In the genomic region with DNA sequence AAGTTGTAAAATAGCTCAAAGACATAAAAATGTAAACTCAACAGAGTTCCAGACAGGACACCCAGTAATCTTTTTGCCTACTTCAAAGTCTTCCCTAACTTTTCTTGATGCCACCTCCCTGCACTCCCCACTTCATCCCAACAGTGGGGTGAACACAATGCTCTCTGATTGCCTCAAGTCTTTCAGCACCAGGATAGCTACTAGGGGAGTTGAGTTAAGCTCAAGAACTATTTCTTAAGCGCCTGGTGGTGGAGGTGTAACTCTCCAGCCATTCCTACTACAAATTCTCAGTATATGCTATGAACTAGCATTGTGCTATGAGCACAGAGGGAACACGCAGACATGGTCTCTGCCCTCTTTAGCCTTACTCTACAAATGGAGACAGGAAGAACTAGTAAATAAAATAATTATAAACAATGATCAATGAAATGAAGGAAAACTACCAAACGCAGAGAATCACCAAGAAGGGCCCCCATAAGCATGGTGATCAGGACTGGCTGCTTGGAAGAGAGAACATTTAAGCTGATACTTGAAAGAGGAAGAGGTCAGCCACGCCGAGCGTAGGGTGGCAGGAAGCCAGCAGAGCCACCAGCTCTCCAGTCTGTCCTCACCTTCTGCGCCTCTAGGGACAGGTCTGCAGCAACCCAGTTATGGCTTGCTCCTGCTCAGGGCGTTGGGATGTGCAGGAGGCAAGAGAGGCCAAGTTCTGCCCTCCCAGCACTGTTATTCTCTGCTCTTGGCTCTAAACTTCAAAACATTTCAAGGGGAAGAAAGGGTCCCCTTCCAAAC, we compare ENCODE assay signal across 11 cellular contexts. TPM values are rescaled to one million over a fixed set of nuclear protein-coding genes. Genes with fewer than 3 reads are reported as not detected.
DNase-seq lines count a peak whose midpoint lies in the region; ATAC-seq and TF ChIP-seq lines count a peak whose summit lies in the region.
"Had no signal": no experiment of that assay in that cellular context is flagged by ENCODE, and none has a peak within 500 bp of the region (broad histone marks: within the 10 kb centered on the region; RNA-seq: fewer than 3 reads in every experiment).

No MANE protein-coding gene starts in this region.

- no peaks in the 10 kb centered on the region for H3K27me3 ChIP-seq in cardiac muscle cell
- no peaks in the 10 kb centered on the region for H3K27me3 ChIP-seq in heart left ventricle
- H3K27me3 ChIP-seq: ascending aorta had no signal

- TF ChIP-seq POLR2A in heart left ventricle (IDR thresholded peaks at IDR 0.05) = no peak

- H3K9me3 ChIP-seq in cardiac muscle cell (ENCODE audit: low read depth) = no peaks in the 10 kb centered on the region
- no peaks in the 10 kb centered on the region for H3K9me3 ChIP-seq in heart left ventricle
- H3K9me3 ChIP-seq: ascending aorta had no signal

- H3K4me3 Mint-ChIP-seq in stimulated activated memory B cell treated with anti-CD40 and anti-IgM and Interleukin-4, amounts not matched to agents 10 μg/mL and 1 μg/mL and 100 μg/mL, for 72 hours = no peak overlapping the region
- H3K4me3 Mint-ChIP-seq: activated CD4-positive, alpha-beta T cell treated with anti-CD3 and anti-CD28 coated beads, Interleukin-2, amount 10 ng/mL, durations not matched to agents 24 days and 14 days had no signal

- DNase-seq in cardiac muscle cell (ENCODE audit: low read depth in 1 of 2, low spot score in 1 of 2) (peak; percentile 5 to 15), heart left ventricle (no peak), OCI-M1 (lab: John Stamatoyannopoulos, UW) (peak; percentile 68), SW480 (ENCODE audit: low spot score) (no peak), cerebellar nuclear complex (lab: John Stamatoyannopoulos, UW) (no peak)
- no peak for DNase-seq in activated CD4-positive, alpha-beta T cell treated with anti-CD3 and anti-CD28 coated beads, Interleukin-2, amount 50 U/mL, for 4 hours
- DNase-seq: activated CD4-positive, alpha-beta T cell treated with anti-CD3 and anti-CD28 coated beads, Interleukin-2, amount 10 ng/mL, durations not matched to agents 24 days and 14 days had no signal

- intact Hi-C loops in heart left ventricle (cut with DNase I) = no loop called here

- 52 to 57% (median 53%) methylated on average over 8 of the region's 8 CpGs for WGBS in heart left ventricle, 4 donors

- no peak for ATAC-seq in heart left ventricle
- ATAC-seq in HG02884 (IDR thresholded peaks at IDR 0.05; ENCODE audit: unreplicated experiment) = peak; percentile 58
- peak; percentile 71 for ATAC-seq in stimulated activated memory B cell treated with anti-CD40 and anti-IgM and Interleukin-4, amounts not matched to agents 10 μg/mL and 1 μg/mL and 100 μg/mL, for 72 hours

- peaks cover 18% of the 10 kb centered on the region for H3K27me3 Mint-ChIP-seq in stimulated activated memory B cell treated with anti-CD40 and anti-IgM and Interleukin-4, amounts not matched to agents 10 μg/mL and 1 μg/mL and 100 μg/mL, for 72 hours

- H3K4me1 ChIP-seq in cardiac muscle cell (ENCODE audit: low read depth) (no peaks in the 10 kb centered on the region), heart left ventricle (peaks cover 0 to 6% (median 0%) of the 10 kb centered on the region in 12 donors)
- H3K4me1 ChIP-seq: ascending aorta had no signal

- TF ChIP-seq CTCF in cardiac muscle cell (IDR thresholded peaks at IDR 0.05; ENCODE audit: low read depth, low read length) (no peak), heart left ventricle (IDR thresholded peaks at IDR 0.05) (no peak)

- H3K27ac Mint-ChIP-seq in stimulated activated memory B cell treated with anti-CD40 and anti-IgM and Interleukin-4, amounts not matched to agents 10 μg/mL and 1 μg/mL and 100 μg/mL, for 72 hours = no peak overlapping the region
- H3K27ac Mint-ChIP-seq: activated CD4-positive, alpha-beta T cell treated with anti-CD3 and anti-CD28 coated beads, Interleukin-2, amount 10 ng/mL, durations not matched to agents 24 days and 14 days had no signal

- H3K4me3 ChIP-seq in cardiac muscle cell = no peak overlapping the region
- H3K4me3 ChIP-seq in heart left ventricle = no peak overlapping the region
- H3K4me3 ChIP-seq: ascending aorta had no signal

- H3K9me3 Mint-ChIP-seq in stimulated activated memory B cell treated with anti-CD40 and anti-IgM and Interleukin-4, amounts not matched to agents 10 μg/mL and 1 μg/mL and 100 μg/mL, for 72 hours = no peaks in the 10 kb centered on the region
- H3K9me3 Mint-ChIP-seq: activated CD4-positive, alpha-beta T cell treated with anti-CD3 and anti-CD28 coated beads, Interleukin-2, amount 10 ng/mL, durations not matched to agents 24 days and 14 days had no signal

- H3K36me3 Mint-ChIP-seq in stimulated activated memory B cell treated with anti-CD40 and anti-IgM and Interleukin-4, amounts not matched to agents 10 μg/mL and 1 μg/mL and 100 μg/mL, for 72 hours = no peaks in the 10 kb centered on the region

- no peak overlapping the region for H3K27ac ChIP-seq in cardiac muscle cell
- no peak overlapping the region for H3K27ac ChIP-seq in heart left ventricle
- H3K27ac ChIP-seq: ascending aorta had no signal

- no peaks in the 10 kb centered on the region for H3K36me3 ChIP-seq in cardiac muscle cell
- no peaks in the 10 kb centered on the region for H3K36me3 ChIP-seq in heart left ventricle
- H3K36me3 ChIP-seq: ascending aorta had no signal

- peaks cover 43% of the 10 kb centered on the region for H3K4me1 Mint-ChIP-seq in stimulated activated memory B cell treated with anti-CD40 and anti-IgM and Interleukin-4, amounts not matched to agents 10 μg/mL and 1 μg/mL and 100 μg/mL, for 72 hours

RNA-seq across cellular contexts. Expression of a gene that starts 16.7 kb away (rescaled TPM):
- total RNA-seq in cardiac muscle cell (4.8 and 13.5 TPM in 2 replicates), heart left ventricle (10 to 100 TPM in 6 of 9 donors, 1 to 10 TPM in 3; 5.0 to 20.4 (median 12.2) TPM)
- polyA plus RNA-seq in cardiac muscle cell (18.2 and 21.6 TPM in 2 replicates), heart left ventricle (10 to 100 TPM in 1 of 2 donors, 1 to 10 TPM in 1; 8.4 to 16.5 TPM)

RNA-seq across cellular contexts. Expression of a gene that starts 38.6 kb away (rescaled TPM):
- not detected in 2 replicates for total RNA-seq in cardiac muscle cell
- polyA plus RNA-seq in cardiac muscle cell = 0.29 TPM in 1 of 2 replicates, not detected in the other
- under 1 TPM in 2 of 9 donors, not detected in 7; 0.52 to 0.57 TPM for total RNA-seq in heart left ventricle
- under 1 TPM in 1 of 2 donors, not detected in 1; 0.30 TPM for polyA plus RNA-seq in heart left ventricle
- total RNA-seq: activated CD4-positive, alpha-beta T cell treated with anti-CD3 and anti-CD28 coated beads, Interleukin-2, amount 10 ng/mL, durations not matched to agents 24 days and 14 days; ascending aorta; mesenteric fat pad had no signal

Comparison
In these comparisons a context has a peak if more than half of its experiments do, and no peak if none do; other contexts are left out.
1. DNase-seq: peak in cardiac muscle cell (2 of 2) and OCI-M1 (single experiment); none in heart left ventricle (0 of 5), activated CD4-positive, alpha-beta T cell treated with anti-CD3 and anti-CD28 coated beads, Interleukin-2, amount 50 U/mL, for 4 hours (0 of 2), SW480 (single experiment) and cerebellar nuclear complex (0 of 2).
2. ATAC-seq: peak in HG02884 (single experiment) and stimulated activated memory B cell treated with anti-CD40 and anti-IgM and Interleukin-4, amounts not matched to agents 10 μg/mL and 1 μg/mL and 100 μg/mL, for 72 hours (single experiment); none in heart left ventricle (0 of 4).